Comparison of ENCODE assay signal across 21 cellular contexts in the genomic region with DNA sequence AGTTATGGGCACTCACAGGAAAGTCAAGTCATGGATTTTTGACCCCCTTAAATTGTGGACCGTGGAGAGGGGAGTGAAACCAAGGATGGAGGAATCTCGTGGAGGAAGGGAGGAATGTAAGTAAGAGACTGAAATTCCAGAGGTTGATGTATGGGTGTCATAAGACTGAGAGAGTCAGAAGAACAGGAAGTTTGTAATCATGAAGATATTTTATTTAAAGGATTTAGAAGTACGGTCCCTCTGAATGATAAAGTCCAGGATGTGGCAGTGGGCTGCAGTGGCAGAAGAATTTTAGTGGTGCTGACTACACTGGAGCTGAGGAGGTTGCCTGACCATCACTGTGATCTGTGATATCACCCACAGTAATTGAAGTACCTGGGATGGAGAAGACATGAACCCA. TPM values are rescaled to one million over a fixed set of nuclear protein-coding genes. Genes with fewer than 3 reads are reported as not detected.
DNase-seq lines count a peak whose midpoint lies in the region; TF ChIP-seq lines count a peak whose summit lies in the region.
"Had no signal": no experiment of that assay in that cellular context is flagged by ENCODE, and none has a peak within 500 bp of the region (broad histone marks: within the 10 kb centered on the region; RNA-seq: fewer than 3 reads in every experiment).

No MANE protein-coding gene starts in this region.

- H3K27me3 ChIP-seq in BLaER1 treated with 17β-estradiol and CSF1 and Interleukin-3, amounts not matched to agents 10 nM and 100 nM = no peaks in the 10 kb centered on the region
- H3K27me3 ChIP-seq in Karpas-422 (ENCODE audit: low read length) = no peaks in the 10 kb centered on the region
- H3K27me3 ChIP-seq: gastroesophageal sphincter, tibial artery had no signal

- 0 out of 22 replicates have a peak, but pooled peaks cover 0 to 3% (median 0%) of the 10 kb centered on the region in 11 experiments for H3K36me3 ChIP-seq in BLaER1 treated with 17β-estradiol and CSF1 and Interleukin-3, amounts not matched to agents 10 nM and 100 nM
- no peaks in the 10 kb centered on the region for H3K36me3 ChIP-seq in Karpas-422 (ENCODE audit: insufficient read depth, low read length)
- H3K36me3 ChIP-seq: gastroesophageal sphincter, tibial artery had no signal

- no peaks in the 10 kb centered on the region for H3K27me3 Mint-ChIP-seq in mesothelial cell of epicardium (ENCODE audit: low read depth)
- H3K27me3 Mint-ChIP-seq in activated CD4-positive, alpha-beta memory T cell treated with anti-CD3 and anti-CD28 coated beads for 36 hours = peaks cover 9% of the 10 kb centered on the region
- H3K27me3 Mint-ChIP-seq: activated naive CD4-positive, alpha-beta T cell treated with anti-CD3 and anti-CD28 coated beads, Interleukin-2, amount 10 ng/mL, durations not matched to agents 7 days and 5 days had no signal

- H3K4me3 ChIP-seq in BLaER1 treated with 17β-estradiol and CSF1 and Interleukin-3, amounts not matched to agents 10 nM and 100 nM = no peak overlapping the region
- H3K4me3 ChIP-seq in Karpas-422 (ENCODE audit: low read length) (no peak overlapping the region), cardiac fibroblast (replicated peaks in 1 of 2; ENCODE audit: low read depth in 2 of 2, low read length in 2 of 2) (no peak overlapping the region)
- H3K4me3 ChIP-seq: gastroesophageal sphincter, tibial artery had no signal

- H3K27ac ChIP-seq in BLaER1 treated with 17β-estradiol and CSF1 and Interleukin-3, amounts not matched to agents 10 nM and 100 nM = no peak overlapping the region
- no peak overlapping the region for H3K27ac ChIP-seq in Karpas-422 (ENCODE audit: low read length)
- H3K27ac ChIP-seq: C4-2B, tibial artery had no signal

- H3K79me2 ChIP-seq in Karpas-422 (ENCODE audit: low read length) = no peaks in the 10 kb centered on the region

- H3K9me2 ChIP-seq in Karpas-422 (replicated peaks; ENCODE audit: insufficient read depth, low read length) = no peaks in the 10 kb centered on the region

- peaks cover 27% of the 10 kb centered on the region for H3K4me1 Mint-ChIP-seq in mesothelial cell of epicardium
- peaks cover 3% of the 10 kb centered on the region for H3K4me1 Mint-ChIP-seq in activated CD4-positive, alpha-beta memory T cell treated with anti-CD3 and anti-CD28 coated beads for 36 hours (ENCODE audit: low read depth)
- H3K4me1 Mint-ChIP-seq: activated naive CD4-positive, alpha-beta T cell treated with anti-CD3 and anti-CD28 coated beads, Interleukin-2, amount 10 ng/mL, durations not matched to agents 7 days and 5 days; central memory CD8-positive, alpha-beta T cell had no signal

- CTCF ChIA-PET in activated CD4-positive, alpha-beta memory T cell treated with anti-CD3 and anti-CD28 coated beads for 36 hours (lab: Charles Lee) = no interaction called here

- no peak for TF ChIP-seq CTCF in cardiac fibroblast (IDR thresholded peaks at IDR 0.05; ENCODE audit: low read depth, low read length)
- TF ChIP-seq CTCF in mesothelial cell of epicardium (IDR thresholded peaks at IDR 0.05; ENCODE audit: unreplicated experiment) = no peak

- peaks cover 21% of the 10 kb centered on the region for H3K36me3 Mint-ChIP-seq in mesothelial cell of epicardium
- H3K36me3 Mint-ChIP-seq in activated CD4-positive, alpha-beta memory T cell treated with anti-CD3 and anti-CD28 coated beads for 36 hours = no peaks in the 10 kb centered on the region
- H3K36me3 Mint-ChIP-seq: activated naive CD4-positive, alpha-beta T cell treated with anti-CD3 and anti-CD28 coated beads, Interleukin-2, amount 10 ng/mL, durations not matched to agents 7 days and 5 days had no signal

- peaks cover 8% of the 10 kb centered on the region for H3K9me3 Mint-ChIP-seq in mesothelial cell of epicardium
- H3K9me3 Mint-ChIP-seq in activated CD4-positive, alpha-beta memory T cell treated with anti-CD3 and anti-CD28 coated beads for 36 hours = no peaks in the 10 kb centered on the region
- H3K9me3 Mint-ChIP-seq: activated naive CD4-positive, alpha-beta T cell treated with anti-CD3 and anti-CD28 coated beads, Interleukin-2, amount 10 ng/mL, durations not matched to agents 7 days and 5 days; central memory CD8-positive, alpha-beta T cell; stimulated activated naive CD8-positive, alpha-beta T cell treated with anti-CD3 and anti-CD28 coated beads, Interleukin-15, Interleukin-2, amounts not matched to agents 100 ng/mL and 50 ng/mL, for 24 hours had no signal

- POLR2A ChIA-PET in activated CD4-positive, alpha-beta memory T cell treated with anti-CD3 and anti-CD28 coated beads for 36 hours (lab: Charles Lee) = no interaction called here

- intact Hi-C loops in activated CD4-positive, alpha-beta memory T cell treated with anti-CD3 and anti-CD28 coated beads for 36 hours (cut with micrococcal nuclease) = no loop called here

- H3K4me3 Mint-ChIP-seq in mesothelial cell of epicardium = no peak overlapping the region
- H3K4me3 Mint-ChIP-seq in activated CD4-positive, alpha-beta memory T cell treated with anti-CD3 and anti-CD28 coated beads for 36 hours = no peak overlapping the region
- H3K4me3 Mint-ChIP-seq: activated naive CD4-positive, alpha-beta T cell treated with anti-CD3 and anti-CD28 coated beads, Interleukin-2, amount 10 ng/mL, durations not matched to agents 7 days and 5 days; central memory CD8-positive, alpha-beta T cell; stimulated activated naive CD8-positive, alpha-beta T cell treated with anti-CD3 and anti-CD28 coated beads, Interleukin-15, Interleukin-2, amounts not matched to agents 100 ng/mL and 50 ng/mL, for 24 hours had no signal

- no peak overlapping the region for H3K9ac ChIP-seq in BLaER1 treated with 17β-estradiol and CSF1 and Interleukin-3, amounts not matched to agents 10 nM and 100 nM
- H3K9ac ChIP-seq in Karpas-422 (ENCODE audit: low read length) = no peak overlapping the region

- peak overlapping the region in 6 of 11 experiments; percentile 4 to 56 (median 29); a peak in 9 of 22 replicates for H3K4me2 ChIP-seq in BLaER1 treated with 17β-estradiol and CSF1 and Interleukin-3, amounts not matched to agents 10 nM and 100 nM
- no peak overlapping the region for H3K4me2 ChIP-seq in Karpas-422 (ENCODE audit: low read depth, low read length, poor library complexity, severe bottlenecking)

- peak overlapping the region; percentile 4; the same call in 1 of the 2 replicates for H2AFZ ChIP-seq in Karpas-422 (ENCODE audit: low read length)

- H3K4me1 ChIP-seq in BLaER1 treated with 17β-estradiol and CSF1 and Interleukin-3, amounts not matched to agents 10 nM and 100 nM = peaks cover 8 to 33% (median 21%) of the 10 kb centered on the region in 10 experiments; a peak in 17 of 20 replicates
- peaks cover 9% of the 10 kb centered on the region for H3K4me1 ChIP-seq in Karpas-422 (ENCODE audit: low read length)

- no peaks in the 10 kb centered on the region for H4K20me1 ChIP-seq in BLaER1 treated with 17β-estradiol and CSF1 and Interleukin-3, amounts not matched to agents 10 nM and 100 nM
- no peaks in the 10 kb centered on the region for H4K20me1 ChIP-seq in Karpas-422 (ENCODE audit: insufficient read depth, low read depth, low read length)

- H3K27ac Mint-ChIP-seq in mesothelial cell of epicardium = peak overlapping the region; percentile 39
- H3K27ac Mint-ChIP-seq in activated CD4-positive, alpha-beta memory T cell treated with anti-CD3 and anti-CD28 coated beads for 36 hours = no peak overlapping the region
- H3K27ac Mint-ChIP-seq: activated naive CD4-positive, alpha-beta T cell treated with anti-CD3 and anti-CD28 coated beads, Interleukin-2, amount 10 ng/mL, durations not matched to agents 7 days and 5 days; stimulated activated naive CD8-positive, alpha-beta T cell treated with anti-CD3 and anti-CD28 coated beads, Interleukin-15, Interleukin-2, amounts not matched to agents 100 ng/mL and 50 ng/mL, for 24 hours had no signal

- no peak for DNase-seq in Karpas-422
- DNase-seq in cardiac fibroblast (ENCODE audit: low read depth in 2 of 2) = peak; percentile 28 to 47
- DNase-seq in mesothelial cell of epicardium (ENCODE audit: low spot score in 2 of 2, unreplicated experiment in 2 of 2) = no peak
- no peak for DNase-seq in NOMO-1 treated with DMSO at 0.1 percent for 48 hours (lab: John Stamatoyannopoulos, UW; ENCODE audit: unreplicated experiment)
- DNase-seq in activated CD4-positive, alpha-beta memory T cell treated with anti-CD3 and anti-CD28 coated beads for 36 hours = no peak
- no peak for DNase-seq in activated CD4-positive, alpha-beta T cell treated with anti-CD3 and anti-CD28 coated beads for 4 hours
- no peak for DNase-seq in activated naive CD4-positive, alpha-beta T cell treated with Interleukin-2 at 50 U/mL for 16 hours
- DNase-seq: activated naive CD4-positive, alpha-beta T cell treated with anti-CD3 and anti-CD28 coated beads, Interleukin-2, amount 10 ng/mL, durations not matched to agents 7 days and 5 days; activated T-cell treated with anti-CD3 and anti-CD28 coated beads, Interleukin-2, amount 50 U/mL, for 48 hours; Calu3; mammary epithelial cell; NCI-H1436 treated with DMSO at 0.1 percent for 48 hours; NCI-H526; nucleus accumbens; stimulated activated CD4-positive, alpha-beta T cell treated with anti-CD3 and anti-CD28 coated beads, Interleukin-4, amount 100 ng/mL, for 24 hours; tibial artery had no signal

- H3K9me3 ChIP-seq in BLaER1 treated with 17β-estradiol and CSF1 and Interleukin-3, amounts not matched to agents 10 nM and 100 nM (replicated peaks in 1 of 11) = peaks cover 0 to 7% (median 0%) of the 10 kb centered on the region in 11 experiments; a peak in 1 of 22 replicates
- H3K9me3 ChIP-seq in Karpas-422 (ENCODE audit: low read length) = no peaks in the 10 kb centered on the region
- H3K9me3 ChIP-seq: gastroesophageal sphincter, tibial artery had no signal

RNA-seq across cellular contexts. Expression of a gene that starts 57.8 kb away (rescaled TPM):
- total RNA-seq in Karpas-422 (2014; rRNA removed; shearing (Covaris generic); ENCODE audit: low replicate concordance) = not detected in 2 replicates
- total RNA-seq in mesothelial cell of epicardium = 49.2 to 52.5 TPM (median 49.5 TPM) in 3 replicates
- not detected for total RNA-seq in activated CD4-positive, alpha-beta memory T cell treated with anti-CD3 and anti-CD28 coated beads for 36 hours

Comparison
In these comparisons a context has a peak if more than half of its experiments do, and no peak if none do; other contexts are left out.
1. DNase-seq: peak in cardiac fibroblast (2 of 2); none in Karpas-422 (single experiment), mesothelial cell of epicardium (0 of 2), NOMO-1 treated with DMSO at 0.1 percent for 48 hours (single experiment), activated CD4-positive, alpha-beta memory T cell treated with anti-CD3 and anti-CD28 coated beads for 36 hours (single experiment), activated CD4-positive, alpha-beta T cell treated with anti-CD3 and anti-CD28 coated beads for 4 hours (0 of 2) and activated naive CD4-positive, alpha-beta T cell treated with Interleukin-2 at 50 U/mL for 16 hours (single experiment).
2. RNA of a gene that starts 57.8 kb away (total RNA-seq): 49.2 to 52.5 TPM in mesothelial cell of epicardium; not detected in activated CD4-positive, alpha-beta memory T cell treated with anti-CD3 and anti-CD28 coated beads for 36 hours and not detected in Karpas-422; every median in the first group is over 10 times any median in the second.